6 cellular contexts compared by ENCODE assay signal in genomic region chr12:46165191-46165590, GRCh38.
"Had no signal": no experiment of that assay in that cellular context is flagged by ENCODE, and none has a peak within 500 bp of the region (broad histone marks: within the 10 kb centered on the region; RNA-seq: fewer than 3 reads in every experiment).

No MANE protein-coding gene starts in this region.

- ATAC-seq: K562 had no signal

- DNase-seq: GM23248, GOT3, H7, IMR-90 had no signal

- H3K27ac ChIP-seq: GM23248 had no signal

- H3K36me3 ChIP-seq: HAP-1 had no signal

- H3K9me3 ChIP-seq: HAP-1 had no signal

- H3K4me3 ChIP-seq: GM23248, HAP-1, K562 had no signal
